ENCODE assay signal across 8 cellular contexts in the genomic region with DNA sequence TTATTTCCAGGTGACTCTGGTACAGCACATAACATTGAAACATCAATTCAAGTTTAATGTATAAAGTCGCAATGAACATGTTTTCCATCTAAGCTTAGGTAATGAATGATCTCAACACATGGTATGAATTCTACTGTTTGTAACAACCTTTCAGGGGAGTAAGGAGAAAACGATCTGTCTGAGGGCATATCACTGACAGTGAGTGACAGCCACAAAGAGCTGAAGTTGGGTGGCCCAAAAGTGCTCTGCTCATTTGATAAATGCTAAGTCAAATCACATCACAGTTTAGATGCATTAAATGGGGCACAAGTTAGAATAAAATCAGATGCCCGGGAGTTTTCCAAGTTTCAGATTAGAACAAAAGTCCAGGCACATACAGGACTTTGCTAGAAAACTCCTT. TPM values are rescaled to one million over a fixed set of nuclear protein-coding genes. Genes with fewer than 3 reads are reported as not detected.
DNase-seq lines count a peak whose midpoint lies in the region; ATAC-seq and TF ChIP-seq lines count a peak whose summit lies in the region.

No MANE protein-coding gene starts in this region.

- no peak for TF ChIP-seq RAD21 in liver (IDR thresholded peaks at IDR 0.05)

- no peaks in the 10 kb centered on the region for H3K9me3 Mint-ChIP-seq in activated naive CD8-positive, alpha-beta T cell (ENCODE audit: low read depth)

- ATAC-seq in heart right ventricle: no peak
- no peak for ATAC-seq in Right ventricle myocardium superior (ENCODE audit: poor library complexity)
- no peak for ATAC-seq in HG03196 (IDR thresholded peaks at IDR 0.05; ENCODE audit: unreplicated experiment)

- TF ChIP-seq CTCF in heart right ventricle (IDR thresholded peaks at IDR 0.05) (no peak), liver (IDR thresholded peaks at IDR 0.05; ENCODE audit: low read depth, low read length, missing input control) (no peak), uterus (IDR thresholded peaks at IDR 0.05) (no peak), GM10266 (IDR thresholded peaks at IDR 0.05; ENCODE audit: control insufficient read depth, insufficient read depth, low read depth, missing control alignments) (no peak)

- intact Hi-C loops in heart right ventricle (cut with DNase I): loop anchor here in 6 of 10 donors (2.0 to 10.0 kb wide), 5 partner anchors 189 to 561 kb away; a partner anchor contains a TSS
- intact Hi-C loops in Right ventricle myocardium superior (cut with DNase I): loop anchor here (10.0 kb wide), 1 partner anchor 199 kb away; a partner anchor contains a TSS
- intact Hi-C loops in uterus (cut with DNase I; ENCODE audit: low total_unique reads): no loop called here

- H3K36me3 Mint-ChIP-seq in activated naive CD8-positive, alpha-beta T cell: peaks cover 2% of the 10 kb centered on the region

- H3K9me3 ChIP-seq in heart right ventricle (no peaks in the 10 kb centered on the region), liver (ENCODE audit: control insufficient read depth in 4 of 4, low read length in 3 of 4) (no peaks in the 10 kb centered on the region), uterus (no peaks in the 10 kb centered on the region)

- no peaks in the 10 kb centered on the region for H3K27me3 Mint-ChIP-seq in activated naive CD8-positive, alpha-beta T cell

- H3K4me1 ChIP-seq in heart right ventricle: peaks cover 0 to 22% (median 7%) of the 10 kb centered on the region in 9 donors
- H3K4me1 ChIP-seq in liver (ENCODE audit: control insufficient read depth in 4 of 4, insufficient read depth in 4 of 4, low read length in 3 of 4): peaks cover 2 to 14% (median 11%) of the 10 kb centered on the region in 4 donors
- no peaks in the 10 kb centered on the region for H3K4me1 ChIP-seq in uterus

- H3K27me3 ChIP-seq in heart right ventricle: no peaks in the 10 kb centered on the region
- no peaks in the 10 kb centered on the region for H3K27me3 ChIP-seq in liver (ENCODE audit: control insufficient read depth in 4 of 4, insufficient read depth in 4 of 4, low read length in 3 of 4)
- no peaks in the 10 kb centered on the region for H3K27me3 ChIP-seq in uterus

- 35 to 38% methylated on average over 3 of the region's 3 CpGs for WGBS in heart right ventricle, 2 donors
- 33% methylated on average over 3 of the region's 3 CpGs for WGBS in liver

- H3K27ac ChIP-seq in heart right ventricle: peak overlapping the region in 7 of 10 donors; percentile 92 to 97 (median 96)
- peak overlapping the region in 1 of 2 donors; percentile 94 for H3K27ac ChIP-seq in liver (ENCODE audit: low read depth in 1 of 2, low read length in 2 of 2)
- peak overlapping the region in 1 of 2 donors; percentile 92 for H3K27ac ChIP-seq in uterus

- peak overlapping the region; percentile 58 to 100 (median 93) for H3K4me3 ChIP-seq in heart right ventricle
- H3K4me3 ChIP-seq in liver (ENCODE audit: low read depth in 1 of 3, low read length in 3 of 3): peak overlapping the region in 2 of 3 donors; percentile 85 to 99
- H3K4me3 ChIP-seq in uterus: peak overlapping the region; percentile 84 to 90

- DNase-seq in heart right ventricle (no peak), Right ventricle myocardium superior (no peak), uterus (no peak), DMS114 treated with DMSO at 0.1 percent for 48 hours (lab: John Stamatoyannopoulos, UW; ENCODE audit: unreplicated experiment) (no peak), GM10266 (ENCODE audit: extremely low spot score) (no peak)

- H3K27ac Mint-ChIP-seq in activated naive CD8-positive, alpha-beta T cell: peak overlapping the region; percentile 83

- H3K4me3 Mint-ChIP-seq in activated naive CD8-positive, alpha-beta T cell: peak overlapping the region; percentile 92

- H3K9ac ChIP-seq in liver (ENCODE audit: low read depth in 1 of 2, low read length in 2 of 2): peak overlapping the region; percentile 5 to 9

- H3K4me1 Mint-ChIP-seq in activated naive CD8-positive, alpha-beta T cell (ENCODE audit: low read depth): peaks cover 22% of the 10 kb centered on the region

- H3K36me3 ChIP-seq in heart right ventricle (no peaks in the 10 kb centered on the region), liver (ENCODE audit: control insufficient read depth in 4 of 4, insufficient read depth in 3 of 4, low read depth in 1 of 4, low read length in 3 of 4) (no peaks in the 10 kb centered on the region), uterus (no peaks in the 10 kb centered on the region)

- TF ChIP-seq POLR2A in uterus (IDR thresholded peaks at IDR 0.05): no peak

TF ChIP-seq in liver, 16 proteins besides CTCF, POLR2A, EP300 and RAD21:
- no peak for TF ChIP-seq SP1 (IDR thresholded peaks at IDR 0.05)

RNA-seq across cellular contexts. Expression of a gene that starts 1.2 kb away (rescaled TPM):
- 1 to 10 TPM; 3.1 to 6.8 (median 4.7) TPM for total RNA-seq in heart right ventricle
- 1 to 10 TPM; 2.9 to 3.9 TPM for polyA plus RNA-seq in heart right ventricle
- 4.6 TPM for total RNA-seq in Right ventricle myocardium superior
- 10 to 100 TPM in 1 of 2 donors, 1 to 10 TPM in 1; 8.3 to 32.4 TPM for total RNA-seq in liver
- 10 to 100 TPM in 1 of 2 donors, 1 to 10 TPM in 1; 9.3 to 13.7 TPM for polyA plus RNA-seq in liver
- total RNA-seq in uterus: 10 to 100 TPM in 3 of 4 donors, 1 to 10 TPM in 1; 4.1 to 21.4 (median 15.9) TPM
